ENCODE assay signal across 8 cellular contexts in genomic region chr12:130880411-130880885, GRCh38. TPM values are rescaled to one million over a fixed set of nuclear protein-coding genes. Genes with fewer than 3 reads are reported as not detected.
A peak's percentile ranks its signal among the peaks of the same experiment; 100 is the strongest.
DNase-seq lines count a peak whose midpoint lies in the region; ATAC-seq and TF ChIP-seq lines count a peak whose summit lies in the region.

No MANE protein-coding gene starts in this region.

- no peak for TF ChIP-seq POLR2A in erythroblast (IDR thresholded peaks at IDR 0.05; ENCODE audit: low read length)

- H3K4me2 ChIP-seq in DND-41 (ENCODE audit: insufficient read depth, low read length) (peak overlapping the region; percentile 33; the same call in 1 of the 2 replicates), MM.1S (ENCODE audit: low read depth, low read length) (peak overlapping the region; percentile 87)

- TF ChIP-seq CTCF in DND-41 (IDR thresholded peaks at IDR 0.05; ENCODE audit: borderline replicate concordance, extremely low read depth, low read length, poor library complexity, severe bottlenecking), result no peak
- TF ChIP-seq CTCF in MM.1S (IDR thresholded peaks at IDR 0.05; ENCODE audit: low read length), result no peak

- H3K27ac ChIP-seq in DND-41 (ENCODE audit: low read length) (no peak overlapping the region), MM.1S (ENCODE audit: low read length) (peak overlapping the region; percentile 96)

- no peaks in the 10 kb centered on the region for H3K9me3 ChIP-seq in DND-41 (ENCODE audit: insufficient read depth, low read length, severe bottlenecking)
- no peaks in the 10 kb centered on the region for H3K9me3 ChIP-seq in MM.1S (replicated peaks; ENCODE audit: insufficient read depth, low read length)

- H2AFZ ChIP-seq in DND-41 (ENCODE audit: low read depth, low read length) (no peak overlapping the region; the same call in 1 of the 2 replicates), MM.1S (ENCODE audit: low read length) (peak overlapping the region; percentile 39; the same call in 1 of the 2 replicates)

- H3K4me1 ChIP-seq in DND-41 (ENCODE audit: insufficient read depth, low read length) (peaks cover 4% of the 10 kb centered on the region; the same call in 1 of the 2 replicates), MM.1S (ENCODE audit: low read length) (peaks cover 23% of the 10 kb centered on the region)

- H3K9ac ChIP-seq in DND-41 (ENCODE audit: low read depth, low read length), result no peak overlapping the region
- H3K9ac ChIP-seq in MM.1S (ENCODE audit: low read length), result peak overlapping the region; percentile 72

- H4K20me1 ChIP-seq in DND-41 (ENCODE audit: insufficient read depth, low read length), result peaks cover 19% of the 10 kb centered on the region; the same call in 1 of the 2 replicates
- no peaks in the 10 kb centered on the region for H4K20me1 ChIP-seq in MM.1S (ENCODE audit: insufficient read depth, low read length)

- DNase-seq in DND-41 (peak; percentile 15), MM.1S (peak; percentile 26), left colon (no peak), middle frontal gyrus (ENCODE audit: extremely low spot score, low spot score) (no peak), erythroblast (lab: John Stamatoyannopoulos, UW) (no peak), SK-N-DZ (ENCODE audit: low spot score) (no peak), NCI-H446 treated with DMSO at 0.1 percent for 48 hours (lab: John Stamatoyannopoulos, UW) (no peak)

- H3K36me3 ChIP-seq in DND-41 (ENCODE audit: insufficient read depth, low read length), result peaks cover 17% of the 10 kb centered on the region
- H3K36me3 ChIP-seq in MM.1S (replicated peaks; ENCODE audit: insufficient read depth, low read length), result no peaks in the 10 kb centered on the region

- no peaks in the 10 kb centered on the region for H3K9me2 ChIP-seq in MM.1S (replicated peaks; ENCODE audit: insufficient read depth, low read length)

- ATAC-seq in DND-41 (ENCODE audit: insufficient read depth, low read depth) (peak; percentile 54), GM19467 (IDR thresholded peaks at IDR 0.05; ENCODE audit: unreplicated experiment) (peak; percentile 43), left colon (peak; percentile 44)

- intact Hi-C loops in left colon (cut with DNase I, micrococcal nuclease), result no loop called here

- H3K27me3 ChIP-seq in DND-41 (ENCODE audit: insufficient read depth, low read length, poor library complexity), result no peaks in the 10 kb centered on the region
- H3K27me3 ChIP-seq in MM.1S (replicated peaks; ENCODE audit: insufficient read depth, low read length), result no peaks in the 10 kb centered on the region

- H3F3A ChIP-seq in MM.1S (ENCODE audit: insufficient read depth, low read length), result peaks cover 31% of the 10 kb centered on the region

- H3K4me3 ChIP-seq in DND-41 (ENCODE audit: low read depth in 1 of 2, low read length in 2 of 2) (no peak overlapping the region), MM.1S (ENCODE audit: low read length) (peak overlapping the region; percentile 71)

- H3K79me2 ChIP-seq in DND-41 (ENCODE audit: insufficient read depth, low read length), result peaks cover 3% of the 10 kb centered on the region; the same call in 1 of the 2 replicates
- H3K79me2 ChIP-seq in MM.1S (ENCODE audit: low read length), result no peaks in the 10 kb centered on the region

RNA-seq across cellular contexts. Expression of gene RAN, which starts 8.6 kb away (rescaled TPM):
- total RNA-seq in left colon, result 100 to 1,000 TPM; 266 to 344 TPM
- 1,045 and 1,149 TPM in 2 replicates for polyA plus RNA-seq in SK-N-DZ (2014; cell fraction: cytosol; rRNA removed)
- polyA plus RNA-seq in SK-N-DZ (2014; cell fraction: nucleus; rRNA removed), result 1,004 and 1,032 TPM in 2 replicates

RNA-seq across cellular contexts. Expression of gene STX2, which starts 41.4 kb away (rescaled TPM):
- 1 to 10 TPM; 2.9 to 7.1 TPM for total RNA-seq in left colon
- polyA plus RNA-seq in SK-N-DZ (2014; cell fraction: cytosol; rRNA removed), result 78.2 and 78.7 TPM in 2 replicates
- 67.2 and 74.2 TPM in 2 replicates for polyA plus RNA-seq in SK-N-DZ (2014; cell fraction: nucleus; rRNA removed)

Comparison
In these comparisons a context has a peak if more than half of its experiments do, and no peak if none do; other contexts are left out.
1. DNase-seq: peak in DND-41 (single experiment) and MM.1S (single experiment); none in left colon (0 of 2), middle frontal gyrus (single experiment), erythroblast (0 of 2), SK-N-DZ (single experiment) and NCI-H446 treated with DMSO at 0.1 percent for 48 hours (single experiment).
2. Peak in every context shown above with its lines, with median percentiles within 50 percentile points of each other: ATAC-seq.